Comparison of ENCODE assay signal across 8 cellular contexts in genomic region chr11:126282361-126282741, GRCh38. TPM values are rescaled to one million over a fixed set of nuclear protein-coding genes. Genes with fewer than 3 reads are reported as not detected.
A peak's percentile ranks its signal among the peaks of the same experiment; 100 is the strongest.
DNase-seq lines count a peak whose midpoint lies in the region; ATAC-seq and TF ChIP-seq lines count a peak whose summit lies in the region.

No MANE protein-coding gene starts in this region.

- DNase-seq in Daoy (ENCODE audit: low read depth): peak; percentile 35
- DNase-seq in T-helper 2 cell: peak in 3 of 5 experiments; percentile 9 to 72 (median 12)
- DNase-seq in cardiac fibroblast (ENCODE audit: low read depth in 2 of 2): peak; percentile 43 to 52
- peak; percentile 71 for DNase-seq in iPS-NIHi7 (ENCODE audit: extremely low spot score)
- no peak for DNase-seq in skeletal muscle cell (ENCODE audit: low read depth)
- DNase-seq in OCI-M2 (lab: John Stamatoyannopoulos, UW; ENCODE audit: unreplicated experiment): no peak

- H3K4me3 ChIP-seq in cardiac fibroblast (replicated peaks in 1 of 2; ENCODE audit: low read depth in 2 of 2, low read length in 2 of 2) (peak overlapping the region; percentile 46 to 69), skeletal muscle cell (ENCODE audit: low read depth, low read length) (peak overlapping the region; percentile 55)

- no peak for TF ChIP-seq CTCF in cardiac fibroblast (IDR thresholded peaks at IDR 0.05; ENCODE audit: low read depth, low read length)

- ATAC-seq in HG03175 (IDR thresholded peaks at IDR 0.05; ENCODE audit: unreplicated experiment) (peak; percentile 29), GM19452 (IDR thresholded peaks at IDR 0.05; ENCODE audit: unreplicated experiment) (no peak)

RNA-seq across cellular contexts. Expression of gene TIRAP, which starts 0.5 kb away (rescaled TPM):
- 1.2 and 3.7 TPM in 2 replicates for total RNA-seq in Daoy (2014; rRNA removed; shearing (Covaris generic))

RNA-seq across cellular contexts. Expression of gene FOXRED1, which starts 13.4 kb away (rescaled TPM):
- 36.4 and 38.1 TPM in 2 replicates for total RNA-seq in Daoy (2014; rRNA removed; shearing (Covaris generic))

RNA-seq across cellular contexts. Expression of gene SRPRA, which starts 13.7 kb away (rescaled TPM):
- 101 and 102 TPM in 2 replicates for total RNA-seq in Daoy (2014; rRNA removed; shearing (Covaris generic))

RNA-seq across cellular contexts. Expression of gene DCPS, which starts 21.5 kb away (rescaled TPM):
- 15.9 and 19.3 TPM in 2 replicates for total RNA-seq in Daoy (2014; rRNA removed; shearing (Covaris generic))

Comparison
In these comparisons a context has a peak if more than half of its experiments do, and no peak if none do; other contexts are left out.
1. DNase-seq: peak in Daoy (single experiment), T-helper 2 cell (3 of 5), cardiac fibroblast (2 of 2) and iPS-NIHi7 (single experiment); none in skeletal muscle cell (single experiment) and OCI-M2 (single experiment).